Comparison of ENCODE assay signal across 9 cellular contexts in the genomic region with DNA sequence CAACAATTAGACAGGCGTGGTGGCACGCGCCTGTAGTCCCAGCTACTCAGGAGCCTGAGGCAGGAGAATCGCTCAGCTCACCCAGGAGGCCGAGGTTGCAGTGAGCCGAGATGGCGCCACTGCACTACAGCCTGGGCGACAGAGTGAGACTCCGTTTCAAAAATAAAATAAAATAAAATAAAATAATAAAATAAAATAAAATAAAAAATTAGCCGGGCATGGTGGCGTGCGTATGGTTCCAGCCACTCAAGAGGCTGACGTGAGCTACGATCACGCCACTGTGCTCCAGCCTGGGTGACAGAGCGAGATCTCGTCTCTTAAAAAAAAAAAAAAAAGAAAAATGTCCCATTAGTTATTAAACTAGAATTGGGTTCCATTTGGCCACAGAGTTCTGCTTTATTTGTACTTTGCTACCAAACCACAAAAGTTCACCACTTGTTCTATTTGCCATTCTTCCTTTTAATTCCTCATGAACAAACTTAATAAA. TPM values are rescaled to one million over a fixed set of nuclear protein-coding genes. Genes with fewer than 3 reads are reported as not detected.
A peak's percentile ranks its signal among the peaks of the same experiment; 100 is the strongest.
DNase-seq lines count a peak whose midpoint lies in the region; ATAC-seq and TF ChIP-seq lines count a peak whose summit lies in the region.
"Had no signal": no experiment of that assay in that cellular context is flagged by ENCODE, and none has a peak within 500 bp of the region (broad histone marks: within the 10 kb centered on the region; RNA-seq: fewer than 3 reads in every experiment).

No MANE protein-coding gene starts in this region.

- ATAC-seq in GM18517 (IDR thresholded peaks at IDR 0.05; ENCODE audit: unreplicated experiment) (no peak), HG02571 (IDR thresholded peaks at IDR 0.05; ENCODE audit: unreplicated experiment) (no peak), GM19328 (IDR thresholded peaks at IDR 0.05; ENCODE audit: unreplicated experiment) (no peak)

- H3K9me3 ChIP-seq in HAP-1 (no peaks in the 10 kb centered on the region), skeletal muscle tissue (ENCODE audit: control insufficient read depth in 3 of 3, low read length in 3 of 3) (no peaks in the 10 kb centered on the region)

- H3K36me3 Mint-ChIP-seq in activated CD4-positive, alpha-beta T cell treated with anti-CD3 and anti-CD28 coated beads, Interleukin-2, amount 10 ng/mL, durations not matched to agents 7 days and 5 days (ENCODE audit: low read depth), result peaks cover 26% of the 10 kb centered on the region

- H3K4me1 Mint-ChIP-seq in activated CD4-positive, alpha-beta T cell treated with anti-CD3 and anti-CD28 coated beads, Interleukin-2, amount 10 ng/mL, durations not matched to agents 7 days and 5 days, result peaks cover 54% of the 10 kb centered on the region

- no peak for TF ChIP-seq CTCF in foreskin fibroblast (IDR thresholded peaks at IDR 0.05; ENCODE audit: low read depth, low read length)

- peak overlapping the region; percentile 88 for H3K27ac ChIP-seq in skeletal muscle tissue (ENCODE audit: low read depth, low read length)

- peak overlapping the region; percentile 56 for H3K4me3 ChIP-seq in HAP-1
- H3K4me3 ChIP-seq in foreskin fibroblast (ENCODE audit: low read depth in 1 of 2, low read length in 2 of 2), result peak overlapping the region; percentile 72 to 75
- H3K4me3 ChIP-seq in skeletal muscle tissue (ENCODE audit: low read length in 3 of 3), result peak overlapping the region; percentile 76 to 84 (median 80)

- POLR2A ChIA-PET in activated CD4-positive, alpha-beta T cell treated with anti-CD3 and anti-CD28 coated beads, Interleukin-2, amount 10 ng/mL, durations not matched to agents 7 days and 5 days (lab: Charles Lee), result interaction anchor here (1.0 kb wide), 1 partner anchor 59 kb away, joined by 3 read pairs; the partner anchor contains the start of gene USP36

- in situ Hi-C loops in HAP-1 (cut with MboI; ENCODE audit: low sequenced_read_pairs), result no loop called here

- no peaks in the 10 kb centered on the region for H3K9me3 Mint-ChIP-seq in activated CD4-positive, alpha-beta T cell treated with anti-CD3 and anti-CD28 coated beads, Interleukin-2, amount 10 ng/mL, durations not matched to agents 7 days and 5 days

- H3K36me3 ChIP-seq in HAP-1 (replicated peaks), result 0 out of 2 replicates have a peak, but pooled peaks cover 2% of the 10 kb centered on the region
- no peaks in the 10 kb centered on the region for H3K36me3 ChIP-seq in skeletal muscle tissue (ENCODE audit: control insufficient read depth in 3 of 3, insufficient read depth in 3 of 3, low read length in 3 of 3)

- no peaks in the 10 kb centered on the region for H3K27me3 ChIP-seq in HAP-1 (ENCODE audit: low read depth)
- H3K27me3 ChIP-seq in skeletal muscle tissue (ENCODE audit: control insufficient read depth in 3 of 3, insufficient read depth in 3 of 3, low read length in 3 of 3), result no peaks in the 10 kb centered on the region

- peak overlapping the region; percentile 95 for H3K27ac Mint-ChIP-seq in activated CD4-positive, alpha-beta T cell treated with anti-CD3 and anti-CD28 coated beads, Interleukin-2, amount 10 ng/mL, durations not matched to agents 7 days and 5 days

- no peak for DNase-seq in HAP-1 (ENCODE audit: low spot score in 2 of 2)
- DNase-seq in activated CD4-positive, alpha-beta T cell treated with anti-CD3 and anti-CD28 coated beads, Interleukin-2, amount 10 ng/mL, durations not matched to agents 7 days and 5 days, result no peak
- no peak for DNase-seq in foreskin fibroblast
- DNase-seq in islet precursor cell, result no peak
- DNase-seq: NCI-H748 treated with DMSO at 0.1 percent for 48 hours had no signal

- H3K27me3 Mint-ChIP-seq in activated CD4-positive, alpha-beta T cell treated with anti-CD3 and anti-CD28 coated beads, Interleukin-2, amount 10 ng/mL, durations not matched to agents 7 days and 5 days, result no peaks in the 10 kb centered on the region

- H3K4me1 ChIP-seq in HAP-1, result peaks cover 8% of the 10 kb centered on the region
- peaks cover 0 to 33% (median 19%) of the 10 kb centered on the region in 3 donors for H3K4me1 ChIP-seq in skeletal muscle tissue (ENCODE audit: control insufficient read depth in 3 of 3, insufficient read depth in 3 of 3, low read length in 3 of 3)

- CTCF ChIA-PET in activated CD4-positive, alpha-beta T cell treated with anti-CD3 and anti-CD28 coated beads, Interleukin-2, amount 10 ng/mL, durations not matched to agents 7 days and 5 days (lab: Charles Lee), result interaction anchor here (1.0 to 1.3 kb wide), 5 partner anchors 9 to 69 kb away, joined by 3 to 7 read pairs (median 4); no protein-coding TSS in a partner anchor

- peak overlapping the region; percentile 87 to 88 (median 88) for H3K9ac ChIP-seq in skeletal muscle tissue (ENCODE audit: low read depth in 1 of 3, low read length in 3 of 3)

- H3K4me3 Mint-ChIP-seq in activated CD4-positive, alpha-beta T cell treated with anti-CD3 and anti-CD28 coated beads, Interleukin-2, amount 10 ng/mL, durations not matched to agents 7 days and 5 days, result peak overlapping the region; percentile 79

RNA-seq across cellular contexts. Expression of gene CYTH1, which starts 1.2 kb away (rescaled TPM):
- total RNA-seq in activated CD4-positive, alpha-beta T cell treated with anti-CD3 and anti-CD28 coated beads, Interleukin-2, amount 10 ng/mL, durations not matched to agents 7 days and 5 days, result 100 to 1,000 TPM; 244 to 251 TPM
- 17.7 TPM for total RNA-seq in skeletal muscle tissue

RNA-seq across cellular contexts. Expression of gene USP36, which starts 59.7 kb away (rescaled TPM):
- 10 to 100 TPM; 79.0 to 92.9 TPM for total RNA-seq in activated CD4-positive, alpha-beta T cell treated with anti-CD3 and anti-CD28 coated beads, Interleukin-2, amount 10 ng/mL, durations not matched to agents 7 days and 5 days
- total RNA-seq in skeletal muscle tissue, result 25.6 TPM

Comparison
In these comparisons a context has a peak if more than half of its experiments do, and no peak if none do; other contexts are left out.
1. RNA of gene CYTH1, which starts 1.2 kb away (total RNA-seq): 244 to 251 TPM in activated CD4-positive, alpha-beta T cell treated with anti-CD3 and anti-CD28 coated beads, Interleukin-2, amount 10 ng/mL, durations not matched to agents 7 days and 5 days; 17.7 TPM in skeletal muscle tissue (single experiment); every median in the first group is over 10 times any median in the second.
2. Peak in every context shown above with its lines, with median percentiles within 50 percentile points of each other: H3K4me3 ChIP-seq.